ENCODE assay signal across 17 cellular contexts in the genomic region with DNA sequence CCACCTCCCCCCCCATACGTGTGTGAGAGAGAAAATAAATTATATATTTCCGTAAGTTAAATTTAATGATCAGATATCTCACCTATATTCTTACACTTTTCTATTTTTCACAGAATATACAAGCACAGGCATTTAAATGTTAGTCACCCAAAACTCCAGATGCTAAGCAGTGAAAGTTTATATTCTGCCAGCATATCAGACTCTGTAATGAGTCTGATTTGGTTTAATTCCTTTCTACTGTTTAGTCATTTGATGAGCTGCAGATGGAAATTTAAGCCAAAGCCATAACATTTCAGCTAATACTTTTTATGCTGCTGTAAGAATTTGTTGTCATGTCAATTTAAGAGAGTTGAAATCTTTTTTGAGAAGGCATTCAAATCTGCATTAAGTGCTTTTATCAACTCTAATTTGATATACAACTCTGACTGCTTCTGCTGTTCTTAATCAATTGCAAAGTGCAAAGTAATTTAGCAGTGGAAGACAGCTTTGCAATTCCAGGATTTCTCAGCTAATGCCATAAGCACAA. TPM values are rescaled to one million over a fixed set of nuclear protein-coding genes. Genes with fewer than 3 reads are reported as not detected.
DNase-seq lines count a peak whose midpoint lies in the region; ATAC-seq and TF ChIP-seq lines count a peak whose summit lies in the region.
"Had no signal": no experiment of that assay in that cellular context is flagged by ENCODE, and none has a peak within 500 bp of the region (broad histone marks: within the 10 kb centered on the region; RNA-seq: fewer than 3 reads in every experiment).

No MANE protein-coding gene starts in this region.

- TF ChIP-seq CTCF in AG10803 (conservative IDR thresholded peaks at IDR 0.05; ENCODE audit: low read length) (no peak), SK-N-SH (IDR thresholded peaks at IDR 0.05) (no peak), omental fat pad (IDR thresholded peaks at IDR 0.05) (no peak), GM13977 (IDR thresholded peaks at IDR 0.05; ENCODE audit: extremely low read depth, insufficient read depth, missing control alignments) (no peak), stomach (IDR thresholded peaks at IDR 0.05) (no peak)

- no peak overlapping the region for H3K4me2 ChIP-seq in SK-N-SH

- in situ Hi-C loops in GM13977 (cut with MboI; ENCODE audit: low pct_unique_long_range_greater_than_20kb, low sequenced_read_pairs, unreplicated experiment), result no loop called here

- CTCF ChIA-PET in SK-N-SH (lab: Yijun Ruan, JAX), result interaction anchor here (3.6 kb wide), 1 partner anchor 130 kb away, joined by 12 read pairs; no protein-coding TSS in a partner anchor

- H3K9me3 ChIP-seq in SK-N-SH (no peaks in the 10 kb centered on the region), stomach (no peaks in the 10 kb centered on the region)
- H3K9me3 ChIP-seq: BE2C, MG63 had no signal

- 67% methylated on average over 2 of the region's 2 CpGs for WGBS in SK-N-SH (ENCODE audit: low lambda C conversion rate)
- WGBS in stomach, 5 donors, result 64 to 80% (median 68%) methylated on average over 2 of the region's 2 CpGs

- H3K9me2 ChIP-seq in SK-N-SH, result no peaks in the 10 kb centered on the region

- H3K36me3 ChIP-seq in SK-N-SH (replicated peaks in 1 of 2; ENCODE audit: control insufficient read depth in 1 of 2, insufficient read depth in 2 of 2, low read length in 1 of 2) (no peaks in the 10 kb centered on the region), stomach (no peaks in the 10 kb centered on the region)
- H3K36me3 ChIP-seq: BE2C, MG63 had no signal

- TF ChIP-seq POLR2A in stomach (IDR thresholded peaks at IDR 0.05), result no peak

- no peaks in the 10 kb centered on the region for H4K20me1 ChIP-seq in SK-N-SH (ENCODE audit: insufficient read depth)

- no peak for TF ChIP-seq RAD21 in SK-N-SH (IDR thresholded peaks at IDR 0.05; ENCODE audit: low read length)

- no peak overlapping the region for H3K9ac ChIP-seq in SK-N-SH

- no peak overlapping the region for H2AFZ ChIP-seq in SK-N-SH (ENCODE audit: low read depth)

- H3F3A ChIP-seq in SK-N-SH (replicated peaks; ENCODE audit: insufficient read depth), result no peaks in the 10 kb centered on the region

- intact Hi-C loops in stomach (cut with DNase I; ENCODE audit: low total_unique reads), result no loop called here

- POLR2A ChIA-PET in SK-N-SH (lab: Yijun Ruan, JAX), result no interaction called here

- TF ChIP-seq EP300 in SK-N-SH (IDR thresholded peaks at IDR 0.05; ENCODE audit: borderline replicate concordance in 1 of 2, low read depth in 1 of 2, low read length in 1 of 2) (no peak), stomach (IDR thresholded peaks at IDR 0.05) (no peak)

- H3K4me1 ChIP-seq in SK-N-SH (ENCODE audit: control insufficient read depth in 1 of 2, insufficient read depth in 2 of 2, low read depth in 1 of 2, low read length in 1 of 2), result peaks cover 0 to 13% of the 10 kb centered on the region in 2 experiments; a peak in 2 of 4 replicates
- H3K4me1 ChIP-seq in stomach, result peaks cover 12 to 57% (median 46%) of the 10 kb centered on the region in 4 donors

- no peaks in the 10 kb centered on the region for H3K27me3 ChIP-seq in SK-N-SH (ENCODE audit: insufficient read depth)
- H3K27me3 ChIP-seq in stomach, result no peaks in the 10 kb centered on the region
- H3K27me3 ChIP-seq: BE2C, MG63 had no signal

- no peak overlapping the region for H3K4me3 ChIP-seq in AG10803 (ENCODE audit: low read length)
- H3K4me3 ChIP-seq in SK-N-SH (ENCODE audit: low read depth in 2 of 2, low read length in 1 of 2), result no peak overlapping the region
- no peak overlapping the region for H3K4me3 ChIP-seq in stomach
- H3K4me3 ChIP-seq: MG63 had no signal

- peak; percentile 40 for DNase-seq in AG10803 (ENCODE audit: low read depth)
- DNase-seq in SK-N-SH, result no peak
- DNase-seq in dedifferentiated amniotic fluid mesenchymal stem cell (ENCODE audit: extremely low spot score), result peak; percentile 26
- DNase-seq in omental fat pad (ENCODE audit: low spot score), result no peak
- DNase-seq in SHP77 (lab: John Stamatoyannopoulos, UW), result no peak
- no peak for DNase-seq in GM13977 (ENCODE audit: low spot score)
- DNase-seq in stomach, result no peak
- DNase-seq in NCI-H1417 (lab: John Stamatoyannopoulos, UW), result no peak
- DNase-seq: BE2C; CD4-positive, alpha-beta memory T cell; DMS79 treated with DMSO at 0.1 percent for 48 hours; GF-D8; MG63; NCI-H1105; NCI-H2029 treated with DMSO at 0.1 percent for 48 hours; NCI-H524; SIG-M5 had no signal

- H3K79me2 ChIP-seq in SK-N-SH (ENCODE audit: insufficient read depth), result no peaks in the 10 kb centered on the region

- H3K27ac ChIP-seq in SK-N-SH (ENCODE audit: low read depth in 2 of 2, low read length in 1 of 2) (peak overlapping the region in 1 of 2 experiments; percentile 39; a peak in 1 of 4 replicates), stomach (peak overlapping the region in 2 of 5 donors; percentile 38 to 41)

- peak; percentile 51 for ATAC-seq in omental fat pad (ENCODE audit: low FRiP score)

TF ChIP-seq in SK-N-SH, 30 proteins besides CTCF, POLR2A, EP300 and RAD21:
- TF ChIP-seq TCF12 (IDR thresholded peaks at IDR 0.05), result peak; percentile 13; the same call in 1 of the 2 replicates
- no peak for TF ChIP-seq NRF1 (IDR thresholded peaks at IDR 0.05; ENCODE audit: low read depth, low read length)
- TF ChIP-seq FOXM1 (IDR thresholded peaks at IDR 0.05; ENCODE audit: low read depth), result no peak
- no peak for TF ChIP-seq POLR2AphosphoS5 (IDR thresholded peaks at IDR 0.05; ENCODE audit: low read depth, low read length)
- TF ChIP-seq, protein P1, sequence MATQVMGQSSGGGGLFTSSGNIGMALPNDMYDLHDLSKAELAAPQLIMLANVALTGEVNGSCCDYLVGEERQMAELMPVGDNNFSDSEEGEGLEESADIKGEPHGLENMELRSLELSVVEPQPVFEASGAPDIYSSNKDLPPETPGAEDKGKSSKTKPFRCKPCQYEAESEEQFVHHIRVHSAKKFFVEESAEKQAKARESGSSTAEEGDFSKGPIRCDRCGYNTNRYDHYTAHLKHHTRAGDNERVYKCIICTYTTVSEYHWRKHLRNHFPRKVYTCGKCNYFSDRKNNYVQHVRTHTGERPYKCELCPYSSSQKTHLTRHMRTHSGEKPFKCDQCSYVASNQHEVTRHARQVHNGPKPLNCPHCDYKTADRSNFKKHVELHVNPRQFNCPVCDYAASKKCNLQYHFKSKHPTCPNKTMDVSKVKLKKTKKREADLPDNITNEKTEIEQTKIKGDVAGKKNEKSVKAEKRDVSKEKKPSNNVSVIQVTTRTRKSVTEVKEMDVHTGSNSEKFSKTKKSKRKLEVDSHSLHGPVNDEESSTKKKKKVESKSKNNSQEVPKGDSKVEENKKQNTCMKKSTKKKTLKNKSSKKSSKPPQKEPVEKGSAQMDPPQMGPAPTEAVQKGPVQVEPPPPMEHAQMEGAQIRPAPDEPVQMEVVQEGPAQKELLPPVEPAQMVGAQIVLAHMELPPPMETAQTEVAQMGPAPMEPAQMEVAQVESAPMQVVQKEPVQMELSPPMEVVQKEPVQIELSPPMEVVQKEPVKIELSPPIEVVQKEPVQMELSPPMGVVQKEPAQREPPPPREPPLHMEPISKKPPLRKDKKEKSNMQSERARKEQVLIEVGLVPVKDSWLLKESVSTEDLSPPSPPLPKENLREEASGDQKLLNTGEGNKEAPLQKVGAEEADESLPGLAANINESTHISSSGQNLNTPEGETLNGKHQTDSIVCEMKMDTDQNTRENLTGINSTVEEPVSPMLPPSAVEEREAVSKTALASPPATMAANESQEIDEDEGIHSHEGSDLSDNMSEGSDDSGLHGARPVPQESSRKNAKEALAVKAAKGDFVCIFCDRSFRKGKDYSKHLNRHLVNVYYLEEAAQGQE (IDR thresholded peaks at IDR 0.05; ENCODE audit: low read depth, low read length), result no peak
- TF ChIP-seq, protein P2, sequence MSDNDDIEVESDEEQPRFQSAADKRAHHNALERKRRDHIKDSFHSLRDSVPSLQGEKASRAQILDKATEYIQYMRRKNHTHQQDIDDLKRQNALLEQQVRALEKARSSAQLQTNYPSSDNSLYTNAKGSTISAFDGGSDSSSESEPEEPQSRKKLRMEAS (IDR thresholded peaks at IDR 0.05; ENCODE audit: low read depth), result no peak

RNA-seq across cellular contexts. Expression of a gene that starts 8.0 kb away (rescaled TPM):
- 1.4 and 2.1 TPM in 2 replicates for polyA plus RNA-seq in SK-N-SH (2012; rRNA removed)
- 1.0 and 1.9 TPM in 2 replicates for polyA plus RNA-seq in SK-N-SH (2012; cell fraction: cytosol; rRNA removed)
- 3.1 and 3.5 TPM in 2 replicates for polyA plus RNA-seq in SK-N-SH (2012; cell fraction: nucleus; rRNA removed)
- total RNA-seq in omental fat pad, result 10 to 100 TPM; 21.1 to 89.7 (median 34.4) TPM
- 10 to 100 TPM in 4 of 5 donors, 1 to 10 TPM in 1; 3.5 to 97.1 (median 28.6) TPM for total RNA-seq in stomach
- polyA plus RNA-seq in stomach, result 10 to 100 TPM in 2 of 3 donors, 1 to 10 TPM in 1; 5.3 to 12.8 (median 11.9) TPM

Comparison
In these comparisons a context has a peak if more than half of its experiments do, and no peak if none do; other contexts are left out.
1. DNase-seq: peak in AG10803 (single experiment) and dedifferentiated amniotic fluid mesenchymal stem cell (single experiment); none in SK-N-SH (single experiment), omental fat pad (single experiment), SHP77 (0 of 2), GM13977 (single experiment), stomach (single experiment) and NCI-H1417 (0 of 3).